In genomic region chr6:125529061-125529460, GRCh38 we compare ENCODE assay signal across 16 cellular contexts.
DNase-seq lines count a peak whose midpoint lies in the region; ATAC-seq and TF ChIP-seq lines count a peak whose summit lies in the region.
"Had no signal": no experiment of that assay in that cellular context is flagged by ENCODE, and none has a peak within 500 bp of the region (broad histone marks: within the 10 kb centered on the region; RNA-seq: fewer than 3 reads in every experiment).

No MANE protein-coding gene starts in this region.

- H3K27ac ChIP-seq in cardiac muscle cell (peak overlapping the region; percentile 70), left ventricle myocardium inferior (replicated peaks) (no peak overlapping the region), iPS-18a (ENCODE audit: low read length) (peak overlapping the region; percentile 18), osteoblast (ENCODE audit: low read depth, low read length) (no peak overlapping the region)
- H3K27ac ChIP-seq: 22Rv1, PC-9 had no signal

- peak overlapping the region; percentile 97 for H3K27ac Mint-ChIP-seq in nephron progenitor cell
- H3K27ac Mint-ChIP-seq in naive thymus-derived CD8-positive, alpha-beta T cell: no peak overlapping the region

- no peak overlapping the region for H2AFZ ChIP-seq in osteoblast (ENCODE audit: low read length)
- H2AFZ ChIP-seq: PC-9 had no signal

- no peaks in the 10 kb centered on the region for H3K27me3 Mint-ChIP-seq in nephron progenitor cell (ENCODE audit: low read depth, poor library complexity)
- H3K27me3 Mint-ChIP-seq in naive thymus-derived CD8-positive, alpha-beta T cell: peaks cover 32 to 68% (median 36%) of the 10 kb centered on the region in 5 donors

- H3K36me3 ChIP-seq in cardiac muscle cell (no peaks in the 10 kb centered on the region), left ventricle myocardium inferior (no peaks in the 10 kb centered on the region), iPS-18a (ENCODE audit: control insufficient read depth, low read depth, low read length) (no peaks in the 10 kb centered on the region), osteoblast (ENCODE audit: insufficient read depth, low read length) (no peaks in the 10 kb centered on the region)

- H3K27me3 ChIP-seq in cardiac muscle cell (no peaks in the 10 kb centered on the region), left ventricle myocardium inferior (ENCODE audit: low read depth) (peaks cover 11% of the 10 kb centered on the region), iPS-18a (ENCODE audit: control insufficient read depth, insufficient read depth, low read length) (no peaks in the 10 kb centered on the region), osteoblast (ENCODE audit: insufficient read depth, low read length) (no peaks in the 10 kb centered on the region)

- no peaks in the 10 kb centered on the region for H3K36me3 Mint-ChIP-seq in nephron progenitor cell (ENCODE audit: low read depth)
- no peaks in the 10 kb centered on the region for H3K36me3 Mint-ChIP-seq in naive thymus-derived CD8-positive, alpha-beta T cell

- H3K4me1 ChIP-seq in cardiac muscle cell (ENCODE audit: low read depth) (peaks cover 50% of the 10 kb centered on the region), left ventricle myocardium inferior (peaks cover 19% of the 10 kb centered on the region), iPS-18a (ENCODE audit: control insufficient read depth, low read depth, low read length) (peaks cover 26% of the 10 kb centered on the region), osteoblast (ENCODE audit: insufficient read depth, low read length) (no peaks in the 10 kb centered on the region)

- peak overlapping the region; percentile 62 for H3K4me3 Mint-ChIP-seq in nephron progenitor cell
- no peak overlapping the region for H3K4me3 Mint-ChIP-seq in naive thymus-derived CD8-positive, alpha-beta T cell

- no peaks in the 10 kb centered on the region for H3K9me3 ChIP-seq in cardiac muscle cell (ENCODE audit: low read depth)
- H3K9me3 ChIP-seq in left ventricle myocardium inferior (replicated peaks): no peaks in the 10 kb centered on the region
- no peaks in the 10 kb centered on the region for H3K9me3 ChIP-seq in iPS-18a (ENCODE audit: control insufficient read depth, low read depth, low read length)
- H3K9me3 ChIP-seq in osteoblast (ENCODE audit: low read depth, low read length): no peaks in the 10 kb centered on the region

- H4K20me1 ChIP-seq in osteoblast (ENCODE audit: insufficient read depth, low read length): no peaks in the 10 kb centered on the region

- ATAC-seq in GM19035 (IDR thresholded peaks at IDR 0.05; ENCODE audit: unreplicated experiment): no peak
- ATAC-seq in naive thymus-derived CD8-positive, alpha-beta T cell: no peak

- DNase-seq in cardiac muscle cell (ENCODE audit: low read depth in 1 of 2, low spot score in 1 of 2): no peak
- DNase-seq in left ventricle myocardium inferior: no peak
- no peak for DNase-seq in nephron progenitor cell
- DNase-seq in osteoblast (ENCODE audit: insufficient read length, low spot score, missing footprints): no peak
- DNase-seq in naive thymus-derived CD8-positive, alpha-beta T cell: no peak
- no peak for DNase-seq in NCI-H345 treated with DMSO at 0.1 percent for 48 hours (lab: John Stamatoyannopoulos, UW; ENCODE audit: unreplicated experiment)
- DNase-seq: C1 segment of cervical spinal cord, COR-L47, DMS153, EL, NCI-H226, NCI-H526 treated with DMSO at 0.1 percent for 48 hours, PC-9 had no signal

- peaks cover 39% of the 10 kb centered on the region for H3K4me1 Mint-ChIP-seq in nephron progenitor cell
- peaks cover 0 to 3% (median 0%) of the 10 kb centered on the region in 4 donors for H3K4me1 Mint-ChIP-seq in naive thymus-derived CD8-positive, alpha-beta T cell

- POLR2A ChIA-PET in naive thymus-derived CD8-positive, alpha-beta T cell (lab: Charles Lee): no interaction called here

- H3K4me3 ChIP-seq in cardiac muscle cell (no peak overlapping the region), left ventricle myocardium inferior (no peak overlapping the region), iPS-18a (ENCODE audit: low read length) (peak overlapping the region; percentile 25), osteoblast (ENCODE audit: insufficient read depth, low read length) (no peak overlapping the region)
- H3K4me3 ChIP-seq: PC-9 had no signal

- H3K4me2 ChIP-seq in osteoblast (ENCODE audit: insufficient read depth, low read length): no peak overlapping the region
- H3K4me2 ChIP-seq: PC-9 had no signal

- H3K9me3 Mint-ChIP-seq in nephron progenitor cell: no peaks in the 10 kb centered on the region
- H3K9me3 Mint-ChIP-seq in naive thymus-derived CD8-positive, alpha-beta T cell: peaks cover 0 to 2% (median 0%) of the 10 kb centered on the region in 9 donors

- TF ChIP-seq CTCF in cardiac muscle cell (IDR thresholded peaks at IDR 0.05; ENCODE audit: low read depth, low read length) (no peak), left ventricle myocardium inferior (IDR thresholded peaks at IDR 0.05; ENCODE audit: borderline replicate concordance) (no peak), nephron progenitor cell (IDR thresholded peaks at IDR 0.05) (no peak), osteoblast (IDR thresholded peaks at IDR 0.05; ENCODE audit: extremely low read depth, low read depth, low read length) (no peak)

- no peaks in the 10 kb centered on the region for H3K79me2 ChIP-seq in osteoblast (ENCODE audit: insufficient read depth, low read length)

- no peak overlapping the region for H3K9ac ChIP-seq in iPS-18a (ENCODE audit: low read length)

- intact Hi-C loops in left ventricle myocardium inferior (cut with micrococcal nuclease): no loop called here

Comparison
In these comparisons a context has a peak if more than half of its experiments do, and no peak if none do; other contexts are left out.
1. H3K27ac ChIP-seq: peak in cardiac muscle cell (single experiment) and iPS-18a (single experiment); none in left ventricle myocardium inferior (single experiment) and osteoblast (single experiment).